In the genomic region with DNA sequence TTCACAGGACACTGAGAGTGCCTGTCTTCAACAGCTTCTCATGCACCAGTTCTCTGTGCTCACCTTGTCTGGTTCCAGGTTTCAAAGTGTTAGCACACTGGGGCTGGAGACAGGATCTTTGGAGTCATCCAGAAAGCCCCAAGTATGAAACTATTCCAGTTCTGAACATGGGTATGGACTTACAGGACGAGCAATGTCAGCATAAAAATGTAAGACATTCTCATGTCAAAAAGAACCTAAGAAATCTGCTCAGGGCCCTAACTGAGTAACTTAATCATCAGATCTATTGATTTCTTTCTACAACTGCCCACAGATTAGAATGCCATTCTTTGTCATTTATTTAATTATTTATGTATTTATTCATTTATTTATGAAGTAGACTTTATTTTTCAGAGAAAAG, we compare ENCODE assay signal across 28 cellular contexts.
"Had no signal": no experiment of that assay in that cellular context is flagged by ENCODE, and none has a peak within 500 bp of the region (broad histone marks: within the 10 kb centered on the region; RNA-seq: fewer than 3 reads in every experiment).

No MANE protein-coding gene starts in this region.

- H3K9me3 ChIP-seq: ovary, psoas muscle, spleen, suprapubic skin, testis, tibial artery, transverse colon, upper lobe of right lung, uterus had no signal

- H3K27ac ChIP-seq: neural progenitor cell, ovary, parathyroid adenoma, psoas muscle, skin epidermis, spleen, suprapubic skin, testis, tibial artery, transverse colon, upper lobe of right lung had no signal

- H2AFZ ChIP-seq: neural progenitor cell, parathyroid adenoma had no signal

- H3K4me3 ChIP-seq: neural progenitor cell, ovary, psoas muscle, skin epidermis, smooth muscle cell, spleen, suprapubic skin, testis, tibial artery, transverse colon, upper lobe of right lung, uterus had no signal

- H3K36me3 ChIP-seq: neural progenitor cell, ovary, spleen, suprapubic skin, tibial artery, transverse colon, upper lobe of right lung, uterus had no signal

- H3K9ac ChIP-seq: neural progenitor cell, parathyroid adenoma had no signal

- DNase-seq: natural killer cell; occipital lobe; ovary; posterior cingulate gyrus; psoas muscle; right cardiac atrium; spleen; stimulated activated CD4-positive, alpha-beta T cell treated with anti-CD3 and anti-CD28 coated beads, Interleukin-12 subunit alpha, Interleukin-12 subunit beta, amount 100 ng/mL, for 4 hours; stimulated activated CD4-positive, alpha-beta T cell treated with anti-CD3 and anti-CD28 coated beads, Interleukin-1b, Interleukin-23, amount 100 ng/mL, for 48 hours; stimulated activated CD4-positive, alpha-beta T cell treated with anti-CD3 and anti-CD28 coated beads, Interleukin-4, amount 100 ng/mL, for 1 hour; stimulated activated CD4-positive, alpha-beta T cell treated with anti-CD3 and anti-CD28 coated beads, Interleukin-4, amount 100 ng/mL, for 4 hours; stimulated activated CD8-positive, alpha-beta memory T cell treated with anti-CD3 and anti-CD28 coated beads, Interleukin-4, amount 100 ng/mL, for 48 hours; stimulated activated naive CD4-positive, alpha-beta T cell; stimulated activated naive CD8-positive, alpha-beta T cell treated with anti-CD3 and anti-CD28 coated beads, Interleukin-15, amount 100 ng/mL, for 72 hours; stimulated activated naive CD8-positive, alpha-beta T cell treated with anti-CD3 and anti-CD28 coated beads, Interleukin-15, Interleukin-2, amounts not matched to agents 100 U/mL and 50 U/mL, for 24 hours; substantia nigra; testis; tibial artery; transverse colon; upper lobe of right lung; uterus had no signal

- H3K27me3 ChIP-seq: neural progenitor cell, ovary, spleen, suprapubic skin, testis, tibial artery, transverse colon, upper lobe of right lung, uterus had no signal

- ATAC-seq: natural killer cell; psoas muscle; right cardiac atrium; sciatic nerve; stimulated activated memory B cell treated with anti-CD40 and anti-IgM and Interleukin-4, amounts not matched to agents 10 μg/mL and 1 μg/mL and 100 μg/mL, for 72 hours; stimulated activated naive CD8-positive, alpha-beta T cell treated with anti-CD3 and anti-CD28 coated beads, Interleukin-15, amount 100 ng/mL, for 72 hours; stimulated activated naive CD8-positive, alpha-beta T cell treated with anti-CD3 and anti-CD28 coated beads, Interleukin-15, Interleukin-2, amounts not matched to agents 100 U/mL and 50 U/mL, for 24 hours; upper lobe of right lung had no signal

- H3K79me2 ChIP-seq: parathyroid adenoma had no signal

- H3K4me1 ChIP-seq: parathyroid adenoma, psoas muscle, spleen, suprapubic skin, testis, upper lobe of right lung, uterus had no signal

- H3K4me2 ChIP-seq: neural progenitor cell, smooth muscle cell had no signal
